ENCODE assay signal across 8 cellular contexts in the genomic region with DNA sequence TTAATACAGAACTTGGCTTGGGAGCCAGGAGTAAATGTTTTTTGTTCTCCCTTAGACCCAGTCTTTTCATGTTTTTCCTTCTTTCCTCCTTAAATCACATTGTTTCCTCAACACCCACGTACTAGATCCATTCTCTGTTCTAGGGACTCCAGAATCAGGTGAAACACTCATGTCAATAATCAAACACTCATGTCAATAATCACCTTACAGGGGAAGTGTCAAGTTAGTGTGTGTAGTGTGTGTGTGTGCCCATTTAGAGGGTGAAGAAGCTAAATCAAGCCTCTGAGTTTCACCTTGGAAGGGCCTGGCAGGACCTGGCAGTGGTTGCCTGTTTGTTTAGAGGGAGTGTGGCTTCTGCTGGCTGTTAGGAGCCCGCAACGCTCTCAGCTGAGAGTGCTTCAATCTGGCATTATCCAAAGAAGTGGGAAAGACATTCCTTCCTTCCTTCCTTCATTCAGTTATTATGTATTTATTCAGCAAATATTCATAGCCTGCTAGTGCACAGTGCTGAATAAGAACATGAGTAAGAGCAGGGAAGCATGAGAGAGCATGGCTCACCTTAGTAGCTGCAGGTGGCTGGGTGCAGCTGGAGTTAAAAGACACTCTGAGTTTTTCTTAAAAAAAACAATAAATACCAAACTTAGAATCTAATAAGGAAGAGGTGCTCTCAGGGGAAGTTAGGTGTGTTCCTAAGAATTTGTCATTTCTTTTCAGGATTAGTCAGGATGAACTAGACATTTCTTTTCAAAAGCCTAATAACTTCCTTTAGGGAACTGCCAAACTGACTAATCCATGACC. TPM values are rescaled to one million over a fixed set of nuclear protein-coding genes. Genes with fewer than 3 reads are reported as not detected.
DNase-seq lines count a peak whose midpoint lies in the region; ATAC-seq lines count a peak whose summit lies in the region.

No MANE protein-coding gene starts in this region.

- DNase-seq in activated T-cell treated with anti-CD3 and anti-CD28 coated beads, Interleukin-2, amount 50 U/mL, for 72 hours: no peak
- peak; percentile 51 for DNase-seq in iris pigment epithelial cell (ENCODE audit: low read depth)
- no peak for DNase-seq in stimulated activated naive CD8-positive, alpha-beta T cell treated with anti-CD3 and anti-CD28 coated beads, Interleukin-15, amount 100 ng/mL, for 72 hours
- no peak for DNase-seq in activated effector memory CD4-positive, alpha-beta T cell treated with Interleukin-2 at 50 U/mL for 16 hours
- no peak for DNase-seq in effector CD8-positive, alpha-beta T cell (lab: John Stamatoyannopoulos, UW)

- peak overlapping the region; percentile 99 to 100 for H3K4me3 Mint-ChIP-seq in activated T-cell treated with anti-CD3 and anti-CD28 coated beads, Interleukin-2, amount 50 U/mL, for 72 hours
- peak overlapping the region; percentile 91 to 92 for H3K4me3 Mint-ChIP-seq in stimulated activated naive CD8-positive, alpha-beta T cell treated with anti-CD3 and anti-CD28 coated beads, Interleukin-15, amount 100 ng/mL, for 72 hours

- H3K4me3 ChIP-seq in BLaER1 treated with 17β-estradiol and CSF1 and Interleukin-3, amounts not matched to agents 10 nM and 100 nM: peak overlapping the region; percentile 73 to 98 (median 82); a peak in 16 of 20 replicates
- peak overlapping the region; percentile 91; the same call in 1 of the 2 replicates for H3K4me3 ChIP-seq in HUES48 (ENCODE audit: low read depth, low read length)

- H3K27ac ChIP-seq in BLaER1 treated with 17β-estradiol and CSF1 and Interleukin-3, amounts not matched to agents 10 nM and 100 nM: peak overlapping the region; percentile 82 to 100 (median 93)
- H3K27ac ChIP-seq in HUES48 (ENCODE audit: low read depth, low read length): peak overlapping the region; percentile 99

- H3K9me3 Mint-ChIP-seq in activated T-cell treated with anti-CD3 and anti-CD28 coated beads, Interleukin-2, amount 50 U/mL, for 72 hours: no peaks in the 10 kb centered on the region
- no peaks in the 10 kb centered on the region for H3K9me3 Mint-ChIP-seq in stimulated activated naive CD8-positive, alpha-beta T cell treated with anti-CD3 and anti-CD28 coated beads, Interleukin-15, amount 100 ng/mL, for 72 hours

- H3K27me3 ChIP-seq in BLaER1 treated with 17β-estradiol and CSF1 and Interleukin-3, amounts not matched to agents 10 nM and 100 nM: no peaks in the 10 kb centered on the region
- no peaks in the 10 kb centered on the region for H3K27me3 ChIP-seq in HUES48 (ENCODE audit: control insufficient read depth, insufficient read depth, low read length)

- no peaks in the 10 kb centered on the region for H3K9me3 ChIP-seq in BLaER1 treated with 17β-estradiol and CSF1 and Interleukin-3, amounts not matched to agents 10 nM and 100 nM (replicated peaks in 1 of 11)
- H3K9me3 ChIP-seq in HUES48 (ENCODE audit: control insufficient read depth, insufficient read depth, low read length): no peaks in the 10 kb centered on the region

- peaks cover 0 to 35% (median 17%) of the 10 kb centered on the region in 11 experiments; a peak in 17 of 22 replicates for H4K20me1 ChIP-seq in BLaER1 treated with 17β-estradiol and CSF1 and Interleukin-3, amounts not matched to agents 10 nM and 100 nM

- H3K27ac Mint-ChIP-seq in activated T-cell treated with anti-CD3 and anti-CD28 coated beads, Interleukin-2, amount 50 U/mL, for 72 hours: peak overlapping the region; percentile 98
- H3K27ac Mint-ChIP-seq in stimulated activated naive CD8-positive, alpha-beta T cell treated with anti-CD3 and anti-CD28 coated beads, Interleukin-15, amount 100 ng/mL, for 72 hours: peak overlapping the region; percentile 95 to 99

- peaks cover 9 to 23% of the 10 kb centered on the region in 2 donors for H3K36me3 Mint-ChIP-seq in activated T-cell treated with anti-CD3 and anti-CD28 coated beads, Interleukin-2, amount 50 U/mL, for 72 hours (ENCODE audit: insufficient read depth in 2 of 2)

- H3K9ac ChIP-seq in BLaER1 treated with 17β-estradiol and CSF1 and Interleukin-3, amounts not matched to agents 10 nM and 100 nM: peak overlapping the region; percentile 85 to 99 (median 94)
- H3K9ac ChIP-seq in HUES48 (ENCODE audit: low read depth, low read length): peak overlapping the region; percentile 96

- peak overlapping the region; percentile 70 to 98 (median 91) for H3K4me2 ChIP-seq in BLaER1 treated with 17β-estradiol and CSF1 and Interleukin-3, amounts not matched to agents 10 nM and 100 nM

- peaks cover 1 to 19% (median 14%) of the 10 kb centered on the region in 11 experiments; a peak in 18 of 22 replicates for H3K36me3 ChIP-seq in BLaER1 treated with 17β-estradiol and CSF1 and Interleukin-3, amounts not matched to agents 10 nM and 100 nM
- peaks cover 7% of the 10 kb centered on the region; the same call in 1 of the 2 replicates for H3K36me3 ChIP-seq in HUES48 (ENCODE audit: control insufficient read depth, insufficient read depth, low read length)

- H3K4me1 Mint-ChIP-seq in activated T-cell treated with anti-CD3 and anti-CD28 coated beads, Interleukin-2, amount 50 U/mL, for 72 hours (ENCODE audit: low read depth): peaks cover 37% of the 10 kb centered on the region
- peaks cover 27% of the 10 kb centered on the region for H3K4me1 Mint-ChIP-seq in stimulated activated naive CD8-positive, alpha-beta T cell treated with anti-CD3 and anti-CD28 coated beads, Interleukin-15, amount 100 ng/mL, for 72 hours

- ATAC-seq in activated T-cell treated with anti-CD3 and anti-CD28 coated beads, Interleukin-2, amount 50 U/mL, for 72 hours (replicated peaks in 1 of 2): no peak
- no peak for ATAC-seq in stimulated activated naive CD8-positive, alpha-beta T cell treated with anti-CD3 and anti-CD28 coated beads, Interleukin-15, amount 100 ng/mL, for 72 hours
- ATAC-seq in HG03354 (IDR thresholded peaks at IDR 0.05; ENCODE audit: poor library complexity, severe bottlenecking, unreplicated experiment): no peak

- H3K4me1 ChIP-seq in BLaER1 treated with 17β-estradiol and CSF1 and Interleukin-3, amounts not matched to agents 10 nM and 100 nM: peaks cover 21 to 32% (median 24%) of the 10 kb centered on the region in 10 experiments
- peaks cover 19% of the 10 kb centered on the region for H3K4me1 ChIP-seq in HUES48 (ENCODE audit: control insufficient read depth, insufficient read depth, low read length)

- no peaks in the 10 kb centered on the region for H3K27me3 Mint-ChIP-seq in activated T-cell treated with anti-CD3 and anti-CD28 coated beads, Interleukin-2, amount 50 U/mL, for 72 hours (ENCODE audit: low read depth)
- H3K27me3 Mint-ChIP-seq in stimulated activated naive CD8-positive, alpha-beta T cell treated with anti-CD3 and anti-CD28 coated beads, Interleukin-15, amount 100 ng/mL, for 72 hours: no peaks in the 10 kb centered on the region

RNA-seq across cellular contexts. Expression of a gene that starts 17.6 kb away (rescaled TPM):
- total RNA-seq in activated T-cell treated with anti-CD3 and anti-CD28 coated beads, Interleukin-2, amount 50 U/mL, for 72 hours: 1 to 10 TPM; 4.9 to 5.0 TPM
